In the genomic region with DNA sequence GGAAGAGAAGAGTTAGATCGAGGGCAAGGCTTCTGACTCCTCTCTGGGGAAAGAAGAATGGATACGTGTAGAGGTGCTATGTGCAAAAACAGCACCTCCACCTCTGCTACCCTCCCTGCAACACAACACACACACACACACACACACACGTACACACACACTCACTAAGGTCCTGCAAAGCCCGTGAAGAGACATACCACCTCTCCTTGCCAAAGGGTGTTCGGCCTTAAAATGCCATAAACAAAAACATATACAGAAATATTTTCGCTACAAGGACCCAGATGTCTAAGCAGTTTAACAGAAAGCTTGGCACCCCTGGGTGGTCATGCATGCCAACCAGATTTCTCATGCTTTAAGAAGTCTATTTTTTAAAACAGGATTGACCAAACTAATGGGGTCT, we compare ENCODE assay signal across 2 cellular contexts.
TF ChIP-seq lines count a peak whose summit lies in the region.

No MANE protein-coding gene starts in this region.

TF ChIP-seq in IMR-90, 13 proteins besides CTCF, POLR2A, EP300 and RAD21:
- TF ChIP-seq RFX5 (IDR thresholded peaks at IDR 0.05; ENCODE audit: low read depth, low read length) (no peak), CEBPB (IDR thresholded peaks at IDR 0.05; ENCODE audit: low read depth, low read length) (no peak), MAFK (IDR thresholded peaks at IDR 0.05; ENCODE audit: low read depth, low read length) (no peak), MXI1 (IDR thresholded peaks at IDR 0.05; ENCODE audit: borderline replicate concordance, low read depth, low read length) (no peak), RCOR1 (IDR thresholded peaks at IDR 0.05; ENCODE audit: insufficient replicate concordance, low read length) (no peak), FOS (IDR thresholded peaks at IDR 0.05; ENCODE audit: low read depth, low read length) (no peak), SMC3 (IDR thresholded peaks at IDR 0.05; ENCODE audit: low read depth, low read length) (no peak), MAZ (IDR thresholded peaks at IDR 0.05; ENCODE audit: borderline replicate concordance, low read depth, low read length) (no peak), BHLHE40 (IDR thresholded peaks at IDR 0.05; ENCODE audit: low read depth, low read length) (no peak), CHD1 (IDR thresholded peaks at IDR 0.05; ENCODE audit: low read depth, low read length) (no peak), NFE2L2 (IDR thresholded peaks at IDR 0.05; ENCODE audit: low read depth, low read length) (no peak)
- TF ChIP-seq, protein P1, sequence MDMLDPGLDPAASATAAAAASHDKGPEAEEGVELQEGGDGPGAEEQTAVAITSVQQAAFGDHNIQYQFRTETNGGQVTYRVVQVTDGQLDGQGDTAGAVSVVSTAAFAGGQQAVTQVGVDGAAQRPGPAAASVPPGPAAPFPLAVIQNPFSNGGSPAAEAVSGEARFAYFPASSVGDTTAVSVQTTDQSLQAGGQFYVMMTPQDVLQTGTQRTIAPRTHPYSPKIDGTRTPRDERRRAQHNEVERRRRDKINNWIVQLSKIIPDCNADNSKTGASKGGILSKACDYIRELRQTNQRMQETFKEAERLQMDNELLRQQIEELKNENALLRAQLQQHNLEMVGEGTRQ (IDR thresholded peaks at IDR 0.05; ENCODE audit: low read depth, low read length) = no peak
- TF ChIP-seq, protein P2, sequence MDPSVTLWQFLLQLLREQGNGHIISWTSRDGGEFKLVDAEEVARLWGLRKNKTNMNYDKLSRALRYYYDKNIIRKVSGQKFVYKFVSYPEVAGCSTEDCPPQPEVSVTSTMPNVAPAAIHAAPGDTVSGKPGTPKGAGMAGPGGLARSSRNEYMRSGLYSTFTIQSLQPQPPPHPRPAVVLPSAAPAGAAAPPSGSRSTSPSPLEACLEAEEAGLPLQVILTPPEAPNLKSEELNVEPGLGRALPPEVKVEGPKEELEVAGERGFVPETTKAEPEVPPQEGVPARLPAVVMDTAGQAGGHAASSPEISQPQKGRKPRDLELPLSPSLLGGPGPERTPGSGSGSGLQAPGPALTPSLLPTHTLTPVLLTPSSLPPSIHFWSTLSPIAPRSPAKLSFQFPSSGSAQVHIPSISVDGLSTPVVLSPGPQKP (IDR thresholded peaks at IDR 0.05; ENCODE audit: borderline replicate concordance, low read depth, low read length) = no peak

TF ChIP-seq in K562, 482 proteins besides CTCF, POLR2A, EP300 and RAD21:
- no peak for TF ChIP-seq ZNF644 (tag; IDR thresholded peaks at IDR 0.05; ENCODE audit: low read depth)
